Comparison of ENCODE assay signal across 15 cellular contexts in the genomic region with DNA sequence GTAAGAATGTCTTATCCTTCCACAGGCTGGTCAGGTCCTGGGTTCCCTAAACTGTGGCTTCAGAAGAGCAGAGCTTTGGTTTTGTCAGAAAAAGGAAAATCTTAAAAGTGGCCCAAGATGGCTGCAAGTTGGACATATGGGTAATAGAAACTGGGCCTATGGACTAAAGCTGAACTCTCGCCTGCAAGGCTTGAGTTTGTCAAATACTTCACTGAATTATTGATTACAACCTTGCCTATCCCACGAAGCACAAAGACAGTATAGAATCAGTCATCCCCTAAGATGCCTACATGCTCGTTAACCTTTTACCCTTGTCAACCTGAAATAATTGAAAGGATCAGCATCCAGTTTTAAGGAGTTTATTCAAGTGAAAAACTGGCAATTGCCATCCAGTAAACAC. TPM values are rescaled to one million over a fixed set of nuclear protein-coding genes. Genes with fewer than 3 reads are reported as not detected.
DNase-seq lines count a peak whose midpoint lies in the region; ATAC-seq and TF ChIP-seq lines count a peak whose summit lies in the region.
"Had no signal": no experiment of that assay in that cellular context is flagged by ENCODE, and none has a peak within 500 bp of the region (broad histone marks: within the 10 kb centered on the region; RNA-seq: fewer than 3 reads in every experiment).

No MANE protein-coding gene starts in this region.

- DNase-seq in WTC11 (ENCODE audit: low spot score) (no peak), endodermal cell (no peak), nephron progenitor cell (no peak), progenitor cell of endocrine pancreas (ENCODE audit: low spot score, unreplicated experiment) (no peak), Karpas-422 (no peak)
- DNase-seq in activated T-cell treated with anti-CD3 and anti-CD28 coated beads, Interleukin-2, amount 50 U/mL, for 1 hour: no peak
- no peak for DNase-seq in CD4-positive, alpha-beta memory T cell
- DNase-seq: C1 segment of cervical spinal cord; Caco-2; CD8-positive, alpha-beta T cell; DMS153; DND-41; HCEC 1CT had no signal

- no peak overlapping the region for H3K9ac ChIP-seq in endodermal cell (ENCODE audit: extremely low read depth, low read length, poor library complexity, severe bottlenecking)
- H3K9ac ChIP-seq in Karpas-422 (ENCODE audit: low read length): no peak overlapping the region

- H3K27ac ChIP-seq in endodermal cell (ENCODE audit: low read depth, low read length): no peak overlapping the region
- H3K27ac ChIP-seq in CD4-positive, alpha-beta memory T cell (ENCODE audit: low read depth, low read length): no peak overlapping the region
- no peak overlapping the region for H3K27ac ChIP-seq in Karpas-422 (ENCODE audit: low read length)

- H3K27me3 Mint-ChIP-seq in WTC11 (ENCODE audit: low read depth) (no peaks in the 10 kb centered on the region), endodermal cell (ENCODE audit: insufficient read depth) (no peaks in the 10 kb centered on the region), nephron progenitor cell (ENCODE audit: low read depth, poor library complexity) (peaks cover 3% of the 10 kb centered on the region), progenitor cell of endocrine pancreas (no peaks in the 10 kb centered on the region)
- H3K27me3 Mint-ChIP-seq in CD4-positive, alpha-beta memory T cell: no peaks in the 10 kb centered on the region

- no peaks in the 10 kb centered on the region for H3K36me3 ChIP-seq in endodermal cell (ENCODE audit: control insufficient read depth, insufficient read depth, low read length)
- H3K36me3 ChIP-seq in CD4-positive, alpha-beta memory T cell (ENCODE audit: insufficient read depth, low read length): no peaks in the 10 kb centered on the region
- H3K36me3 ChIP-seq in Karpas-422 (ENCODE audit: insufficient read depth, low read length): no peaks in the 10 kb centered on the region

- H3K4me3 Mint-ChIP-seq in WTC11 (no peak overlapping the region), endodermal cell (no peak overlapping the region), nephron progenitor cell (no peak overlapping the region), progenitor cell of endocrine pancreas (ENCODE audit: low read depth) (no peak overlapping the region)
- H3K4me3 Mint-ChIP-seq in CD4-positive, alpha-beta memory T cell: no peak overlapping the region
- H3K4me3 Mint-ChIP-seq: CD8-positive, alpha-beta T cell; GM23338 had no signal

- H4K20me1 ChIP-seq in Karpas-422 (ENCODE audit: insufficient read depth, low read depth, low read length): no peaks in the 10 kb centered on the region

- WGBS in endodermal cell (ENCODE audit: insufficient coverage in 1 of 2, insufficient read length in 1 of 2), 2 experiments: 90 to 92% methylated on average over 3 of the region's 3 CpGs

- H3K4me3 ChIP-seq in endodermal cell (ENCODE audit: low read length) (no peak overlapping the region), Karpas-422 (ENCODE audit: low read length) (no peak overlapping the region)
- H3K4me3 ChIP-seq in CD4-positive, alpha-beta memory T cell (ENCODE audit: low read length in 2 of 2): no peak overlapping the region
- H3K4me3 ChIP-seq: GM23338 had no signal

- H3K9me3 Mint-ChIP-seq in WTC11 (no peaks in the 10 kb centered on the region), endodermal cell (peaks cover 2% of the 10 kb centered on the region), nephron progenitor cell (no peaks in the 10 kb centered on the region), progenitor cell of endocrine pancreas (ENCODE audit: low read depth) (no peaks in the 10 kb centered on the region)
- no peaks in the 10 kb centered on the region for H3K9me3 Mint-ChIP-seq in CD4-positive, alpha-beta memory T cell
- H3K9me3 Mint-ChIP-seq: CD8-positive, alpha-beta T cell; GM23338 had no signal

- H3K9me2 ChIP-seq in Karpas-422 (replicated peaks; ENCODE audit: insufficient read depth, low read length): no peaks in the 10 kb centered on the region

- H3K79me2 ChIP-seq in Karpas-422 (ENCODE audit: low read length): no peaks in the 10 kb centered on the region

- H3K27me3 ChIP-seq in endodermal cell (ENCODE audit: control insufficient read depth, insufficient read depth, low read length, poor library complexity, severe bottlenecking): no peaks in the 10 kb centered on the region
- H3K27me3 ChIP-seq in CD4-positive, alpha-beta memory T cell (ENCODE audit: insufficient read depth, low read length): no peaks in the 10 kb centered on the region
- no peaks in the 10 kb centered on the region for H3K27me3 ChIP-seq in Karpas-422 (ENCODE audit: low read length)

- POLR2A ChIA-PET in WTC11 (lab: Charles Lee): no interaction called here
- POLR2A ChIA-PET in CD4-positive, alpha-beta memory T cell (lab: Charles Lee; ENCODE audit: partially characterized antibody): no interaction called here

- H3K27ac Mint-ChIP-seq in WTC11 (peak overlapping the region; percentile 12; the same call in 1 of the 2 replicates), endodermal cell (peak overlapping the region; percentile 52), nephron progenitor cell (peak overlapping the region; percentile 57), progenitor cell of endocrine pancreas (peak overlapping the region; percentile 94)
- H3K27ac Mint-ChIP-seq in CD4-positive, alpha-beta memory T cell: no peak overlapping the region
- H3K27ac Mint-ChIP-seq: CD8-positive, alpha-beta T cell; GM23338 had no signal

- H3K9me3 ChIP-seq in endodermal cell (ENCODE audit: control insufficient read depth, low read length) (no peaks in the 10 kb centered on the region), Karpas-422 (ENCODE audit: low read length) (no peaks in the 10 kb centered on the region)
- no peaks in the 10 kb centered on the region for H3K9me3 ChIP-seq in CD4-positive, alpha-beta memory T cell (ENCODE audit: control insufficient read depth in 1 of 2, low read length in 2 of 2)
- H3K9me3 ChIP-seq: Caco-2 had no signal

- H3K4me1 ChIP-seq in endodermal cell (ENCODE audit: control insufficient read depth, insufficient read depth, low read length): peaks cover 10% of the 10 kb centered on the region
- no peaks in the 10 kb centered on the region for H3K4me1 ChIP-seq in CD4-positive, alpha-beta memory T cell (ENCODE audit: insufficient read depth, low read length)
- peaks cover 21% of the 10 kb centered on the region for H3K4me1 ChIP-seq in Karpas-422 (ENCODE audit: low read length)
- H3K4me1 ChIP-seq: Caco-2 had no signal

- H3K36me3 Mint-ChIP-seq in WTC11 (no peaks in the 10 kb centered on the region), endodermal cell (ENCODE audit: low read depth) (no peaks in the 10 kb centered on the region), nephron progenitor cell (ENCODE audit: low read depth) (no peaks in the 10 kb centered on the region), progenitor cell of endocrine pancreas (ENCODE audit: insufficient read depth) (no peaks in the 10 kb centered on the region)
- no peaks in the 10 kb centered on the region for H3K36me3 Mint-ChIP-seq in CD4-positive, alpha-beta memory T cell
- H3K36me3 Mint-ChIP-seq: CD8-positive, alpha-beta T cell had no signal

- no peak for ATAC-seq in WTC11
- ATAC-seq: CD8-positive, alpha-beta T cell; GM23338 had no signal

- no peak overlapping the region for H2AFZ ChIP-seq in Karpas-422 (ENCODE audit: low read length)
- H2AFZ ChIP-seq: GM23338 had no signal

- CTCF ChIA-PET in WTC11 (lab: Charles Lee): interaction anchor here (4.3 kb wide), 1 partner anchor 69 kb away, joined by 32 read pairs; the partner anchor contains the start of gene B9D1
- CTCF ChIA-PET in CD4-positive, alpha-beta memory T cell (lab: Charles Lee; ENCODE audit: partially characterized antibody): no interaction called here

- no peak overlapping the region for H3K4me2 ChIP-seq in Karpas-422 (ENCODE audit: low read depth, low read length, poor library complexity, severe bottlenecking)
- H3K4me2 ChIP-seq: GM23338 had no signal

- TF ChIP-seq CTCF in WTC11 (IDR thresholded peaks at IDR 0.05) (no peak), endodermal cell (conservative IDR thresholded peaks at IDR 0.05) (no peak), nephron progenitor cell (IDR thresholded peaks at IDR 0.05) (no peak), progenitor cell of endocrine pancreas (IDR thresholded peaks at IDR 0.05; ENCODE audit: unreplicated experiment) (no peak)

- intact Hi-C loops in CD4-positive, alpha-beta memory T cell (cut with micrococcal nuclease): no loop called here

- peaks cover 51% of the 10 kb centered on the region for H3K4me1 Mint-ChIP-seq in WTC11
- H3K4me1 Mint-ChIP-seq in endodermal cell: peaks cover 50% of the 10 kb centered on the region
- peaks cover 26% of the 10 kb centered on the region for H3K4me1 Mint-ChIP-seq in nephron progenitor cell
- peaks cover 40% of the 10 kb centered on the region for H3K4me1 Mint-ChIP-seq in progenitor cell of endocrine pancreas (ENCODE audit: low read depth)
- H3K4me1 Mint-ChIP-seq in CD4-positive, alpha-beta memory T cell: no peaks in the 10 kb centered on the region

TF ChIP-seq in WTC11, 78 proteins besides CTCF, POLR2A, EP300 and RAD21 (continues in another document):
- TF ChIP-seq ZBTB21 (CRISPR knock-in tag; IDR thresholded peaks at IDR 0.05; ENCODE audit: borderline replicate concordance): no peak

RNA-seq across cellular contexts. Expression of gene RNF112, which starts 20.7 kb away (rescaled TPM):
- total RNA-seq in WTC11 (2021): 4.5 to 5.1 TPM (median 4.9 TPM) in 3 replicates
- 1 to 10 TPM; 1.1 to 1.9 TPM for total RNA-seq in endodermal cell
- 1.4 TPM for polyA plus RNA-seq in endodermal cell (2013, experiment 1 of 2)
- 1.1 TPM for polyA plus RNA-seq in endodermal cell (2013, experiment 2 of 2)
- total RNA-seq in progenitor cell of endocrine pancreas: 1.1 and 1.3 TPM in 2 replicates
- total RNA-seq in CD4-positive, alpha-beta memory T cell: 1 to 10 TPM in 1 of 2 experiments, under 1 TPM in 1; 0.87 to 1.6 TPM
- under 1 TPM in 1 of 2 donors, not detected in 1; 0.06 TPM for polyA plus RNA-seq in CD4-positive, alpha-beta memory T cell
- total RNA-seq in Karpas-422 (2014; rRNA removed; shearing (Covaris generic); ENCODE audit: low replicate concordance): 0.07 TPM in 1 of 2 replicates, not detected in the other
- total RNA-seq: A172, Caco-2 had no signal

RNA-seq across cellular contexts. Expression of gene MFAP4, which starts 44.7 kb away (rescaled TPM):
- 3.9 to 4.1 TPM (median 4.0 TPM) in 3 replicates for total RNA-seq in WTC11 (2021)
- 10 to 100 TPM; 11.1 to 36.8 TPM for total RNA-seq in endodermal cell
- polyA plus RNA-seq in endodermal cell (2013, experiment 1 of 2): 20.4 TPM
- polyA plus RNA-seq in endodermal cell (2013, experiment 2 of 2): 18.1 TPM
- 2.3 and 2.5 TPM in 2 replicates for total RNA-seq in progenitor cell of endocrine pancreas
- total RNA-seq in CD4-positive, alpha-beta memory T cell: not detected
- not detected for polyA plus RNA-seq in CD4-positive, alpha-beta memory T cell
- 0.15 TPM in 1 of 2 replicates, not detected in the other for total RNA-seq in Karpas-422 (2014; rRNA removed; shearing (Covaris generic); ENCODE audit: low replicate concordance)
- total RNA-seq: A172; Caco-2; CD8-positive, alpha-beta T cell had no signal

RNA-seq across cellular contexts. Expression of gene MAPK7, which starts 53.4 kb away (rescaled TPM):
- total RNA-seq in WTC11 (2021): 35.6 to 38.5 TPM (median 37.4 TPM) in 3 replicates
- 10 to 100 TPM; 33.3 to 53.4 TPM for total RNA-seq in endodermal cell
- polyA plus RNA-seq in endodermal cell (2013, experiment 1 of 2): 29.3 TPM
- polyA plus RNA-seq in endodermal cell (2013, experiment 2 of 2): 25.5 TPM
- 39.0 and 41.8 TPM in 2 replicates for total RNA-seq in progenitor cell of endocrine pancreas
- total RNA-seq in CD4-positive, alpha-beta memory T cell: 10 to 100 TPM; 19.4 to 26.2 TPM
- polyA plus RNA-seq in CD4-positive, alpha-beta memory T cell: 10 to 100 TPM in 1 of 2 donors, 1 to 10 TPM in 1; 2.1 to 12.4 TPM
- total RNA-seq in Karpas-422 (2014; rRNA removed; shearing (Covaris generic); ENCODE audit: low replicate concordance): 4.1 and 7.8 TPM in 2 replicates

Comparison
In these comparisons a context has a peak if more than half of its experiments do, and no peak if none do; other contexts are left out.
1. H3K27ac Mint-ChIP-seq: peak in WTC11 (single experiment), endodermal cell (single experiment), nephron progenitor cell (single experiment) and progenitor cell of endocrine pancreas (single experiment); none in CD4-positive, alpha-beta memory T cell (0 of 7).